In genomic region chr10:47047577-47048532, GRCh38 we compare ENCODE assay signal across 8 cellular contexts.
DNase-seq lines count a peak whose midpoint lies in the region; ATAC-seq and TF ChIP-seq lines count a peak whose summit lies in the region.

No MANE protein-coding gene starts in this region.

- in situ Hi-C loops in astrocyte of the cerebellum (cut with HindIII; ENCODE audit: low sequenced_read_pairs), result loop anchor here (25.0 kb wide), 1 partner anchor 239 kb away; no protein-coding TSS in a partner anchor

- TF ChIP-seq CTCF in astrocyte of the cerebellum (IDR thresholded peaks at IDR 0.05; ENCODE audit: low read depth, low read length, missing control alignments), result peak; percentile 81

- peak; percentile 1 for DNase-seq in NCI-H2107 treated with DMSO at 0.1 percent for 48 hours (lab: John Stamatoyannopoulos, UW; ENCODE audit: unreplicated experiment)
- DNase-seq in NCI-H2107 (lab: John Stamatoyannopoulos, UW), result no peak
- peak; percentile 63 for DNase-seq in M059J (ENCODE audit: low read depth)
- peak; percentile 75 for DNase-seq in UCSD-AML1 (lab: John Stamatoyannopoulos, UW; ENCODE audit: unreplicated experiment)
- peak; percentile 48 for DNase-seq in astrocyte of the cerebellum (ENCODE audit: low read depth)
- peak; percentile 22 for DNase-seq in iPS DF 4.7 (ENCODE audit: extremely low read depth, low spot score)
- peak; percentile 84 for DNase-seq in stimulated activated CD4-positive, alpha-beta T cell treated with anti-CD3 and anti-CD28 coated beads, Interleukin-12 subunit alpha, Interleukin-12 subunit beta, amount 100 ng/mL, for 4 hours

- no peak overlapping the region for H3K4me3 ChIP-seq in astrocyte of the cerebellum (ENCODE audit: low read depth, low read length)

- no peak for ATAC-seq in HG03280 (IDR thresholded peaks at IDR 0.05; ENCODE audit: unreplicated experiment)
